Comparison of ENCODE assay signal across 25 cellular contexts in genomic region chr15:41323611-41324010, GRCh38. TPM values are rescaled to one million over a fixed set of nuclear protein-coding genes. Genes with fewer than 3 reads are reported as not detected.
DNase-seq lines count a peak whose midpoint lies in the region; ATAC-seq, FAIRE-seq and TF ChIP-seq lines count a peak whose summit lies in the region.
"Had no signal": no experiment of that assay in that cellular context is flagged by ENCODE, and none has a peak within 500 bp of the region (broad histone marks: within the 10 kb centered on the region; RNA-seq: fewer than 3 reads in every experiment).

No MANE protein-coding gene starts in this region.

- SMC1A ChIA-PET in GM12878 (lab: Charles Lee; ENCODE audit: uncharacterized antibody, unreplicated experiment): interaction anchor here (0.6 to 2.8 kb wide), 9 partner anchors 9 to 38 kb away, joined by 3 to 14 read pairs (median 4); partner anchors contain the start of genes NUSAP1 and OIP5

- peak; percentile 30 for ATAC-seq in activated CD8-positive, alpha-beta memory T cell treated with anti-CD3 and anti-CD28 coated beads, Interleukin-2, amount 10 ng/mL, durations not matched to agents 7 days and 5 days
- peak; percentile 88 for ATAC-seq in GM12878
- no peak for ATAC-seq in GM19467 (IDR thresholded peaks at IDR 0.05; ENCODE audit: unreplicated experiment)
- ATAC-seq: left ventricle myocardium superior; naive thymus-derived CD8-positive, alpha-beta T cell; PC-3; WTC11 had no signal

- TSS peak; percentile 9 for BruUV-seq in OCI-LY7 (replicated peaks; lab: Mats Ljungman, UMichigan)
- BruUV-seq in GM12878 (replicated peaks; lab: Mats Ljungman, UMichigan): no TSS peak

- H3K36me3 Mint-ChIP-seq in activated CD8-positive, alpha-beta memory T cell treated with anti-CD3 and anti-CD28 coated beads, Interleukin-2, amount 10 ng/mL, durations not matched to agents 7 days and 5 days: peaks cover 41% of the 10 kb centered on the region

- no peak overlapping the region for H3K4me3 Mint-ChIP-seq in activated CD8-positive, alpha-beta memory T cell treated with anti-CD3 and anti-CD28 coated beads, Interleukin-2, amount 10 ng/mL, durations not matched to agents 7 days and 5 days
- H3K4me3 Mint-ChIP-seq: mesothelial cell of epicardium; naive thymus-derived CD8-positive, alpha-beta T cell; WTC11 had no signal

- WGBS in GM12878 (ENCODE audit: insufficient coverage, insufficient replicate concordance, low lambda C conversion rate, missing lambda C conversion rate): 100% methylated on average over 1 of the region's 1 CpG

- DNase-seq in activated CD8-positive, alpha-beta memory T cell treated with anti-CD3 and anti-CD28 coated beads, Interleukin-2, amount 10 ng/mL, durations not matched to agents 7 days and 5 days: no peak
- DNase-seq in activated CD8-positive, alpha-beta memory T cell treated with anti-CD3 and anti-CD28 coated beads, Interleukin-2, amount 50 U/mL, for 4 hours: no peak
- DNase-seq in GM18507 (ENCODE audit: extremely low spot score, insufficient read length, low read depth) (no peak), OCI-LY7 (ENCODE audit: low spot score) (no peak), GM12878 (ENCODE audit: low read depth, low spot score) (no peak), NCI-H1694 treated with DMSO at 0.1 percent for 48 hours (lab: John Stamatoyannopoulos, UW) (no peak), NCI-H1048 (lab: John Stamatoyannopoulos, UW) (no peak)
- DNase-seq: ACHN; cerebellar nuclear complex; GDM1; HCEC 1CT; left ventricle myocardium superior; naive thymus-derived CD8-positive, alpha-beta T cell; NCI-H1105; NCI-H2029; NCI-H774; PC-3; SHP77; stimulated activated CD4-positive, alpha-beta T cell treated with anti-CD3 and anti-CD28 coated beads, Interleukin-1b, Interleukin-23, amount 100 ng/mL, for 48 hours had no signal

- intact Hi-C loops in OCI-LY7 (cut with micrococcal nuclease; ENCODE audit: unreplicated experiment) (no loop called here), GM12878 (cut with micrococcal nuclease; ENCODE audit: unreplicated experiment) (no loop called here)

- H2AFZ ChIP-seq in OCI-LY7 (ENCODE audit: low read length) (no peak overlapping the region), GM12878 (ENCODE audit: control insufficient read depth, low read depth, low read length) (no peak overlapping the region)

- CTCF ChIA-PET in activated CD8-positive, alpha-beta memory T cell treated with anti-CD3 and anti-CD28 coated beads, Interleukin-2, amount 10 ng/mL, durations not matched to agents 7 days and 5 days (lab: Charles Lee): interaction anchor here (0.7 to 0.8 kb wide), 2 partner anchors 8 to 29 kb away, joined by 3 read pairs; no protein-coding TSS in a partner anchor
- CTCF ChIA-PET in OCI-LY7 (lab: Charles Lee; ENCODE audit: unreplicated experiment) (no interaction called here), GM12878 (lab: Yijun Ruan, JAX) (interaction anchor here (0.8 to 2.8 kb wide), 6 partner anchors 9 to 177 kb away, joined by 3 to 15 read pairs (median 4); partner anchors contain the start of genes NUSAP1 and OIP5)

- no peak overlapping the region for H3K4me2 ChIP-seq in OCI-LY7 (ENCODE audit: low read length)
- peak overlapping the region; percentile 47; the same call in 1 of the 2 replicates for H3K4me2 ChIP-seq in GM12878 (ENCODE audit: control insufficient read depth, insufficient read depth)
- H3K4me2 ChIP-seq: BLaER1 had no signal

- H3K9ac ChIP-seq in GM12878 (ENCODE audit: control insufficient read depth, insufficient read depth, low read length): no peak overlapping the region
- H3K9ac ChIP-seq: BLaER1 had no signal

- TF ChIP-seq RAD21 in GM12878 (IDR thresholded peaks at IDR 0.05; ENCODE audit: insufficient read depth, low read depth, low read length): no peak

- no peaks in the 10 kb centered on the region for H3K9me2 ChIP-seq in OCI-LY7 (ENCODE audit: insufficient read depth, low read length)

- H3K4me1 Mint-ChIP-seq in activated CD8-positive, alpha-beta memory T cell treated with anti-CD3 and anti-CD28 coated beads, Interleukin-2, amount 10 ng/mL, durations not matched to agents 7 days and 5 days: peaks cover 16% of the 10 kb centered on the region
- H3K4me1 Mint-ChIP-seq: mesothelial cell of epicardium; naive thymus-derived CD8-positive, alpha-beta T cell; WTC11 had no signal

- H3K9me3 ChIP-seq in OCI-LY7 (ENCODE audit: low read length) (no peaks in the 10 kb centered on the region), GM12878 (replicated peaks; ENCODE audit: control insufficient read depth, insufficient read depth, low read length) (no peaks in the 10 kb centered on the region)

- FAIRE-seq in GM18507 (lab: Jason Lieb, UNC) (peak; percentile 68), GM12878 (lab: Jason Lieb, UNC) (peak; percentile 96)
- FAIRE-seq: islet of Langerhans had no signal

- H3K27me3 ChIP-seq in GM12878 (replicated peaks in 1 of 2; ENCODE audit: control insufficient read depth in 2 of 2, insufficient read depth in 2 of 2, low read length in 1 of 2): no peaks in the 10 kb centered on the region
- H3K27me3 ChIP-seq: BLaER1 had no signal

- H3K36me3 ChIP-seq in OCI-LY7 (ENCODE audit: insufficient read depth, low read length) (peaks cover 70% of the 10 kb centered on the region), GM12878 (ENCODE audit: control insufficient read depth in 2 of 2, insufficient read depth in 2 of 2, low read length in 1 of 2) (no peaks in the 10 kb centered on the region; a peak in 1 of 4 replicates)

- POLR2A ChIA-PET in OCI-LY7 (lab: Charles Lee): interaction anchor here (0.8 to 1.2 kb wide), 2 partner anchors 13 kb away, joined by 4 to 9 read pairs; no protein-coding TSS in a partner anchor
- POLR2A ChIA-PET in GM12878 (lab: Charles Lee): interaction anchor here (0.6 to 2.3 kb wide), 6 partner anchors 9 to 211 kb away, joined by 3 to 11 read pairs (median 5); partner anchors contain the start of genes NUSAP1 and OIP5

- H3K27ac Mint-ChIP-seq in activated CD8-positive, alpha-beta memory T cell treated with anti-CD3 and anti-CD28 coated beads, Interleukin-2, amount 10 ng/mL, durations not matched to agents 7 days and 5 days: peak overlapping the region; percentile 14
- H3K27ac Mint-ChIP-seq: mesothelial cell of epicardium, WTC11 had no signal

- TF ChIP-seq EP300 in GM12878 (IDR thresholded peaks at IDR 0.05; ENCODE audit: borderline replicate concordance in 1 of 2, control insufficient read depth in 1 of 2, low read depth in 2 of 2, low read length in 2 of 2): no peak

- TF ChIP-seq CTCF in OCI-LY7 (conservative IDR thresholded peaks at IDR 0.05; ENCODE audit: low read length) (no peak), GM12878 (IDR thresholded peaks at IDR 0.05 in 2 of 3, conservative IDR thresholded peaks at IDR 0.05 in 1 of 3; ENCODE audit: control insufficient read depth in 2 of 3, extremely low read depth in 1 of 3, insufficient read depth in 1 of 3, low read depth in 3 of 3, low read length in 3 of 3) (no peak)

- H3K27me3 Mint-ChIP-seq in activated CD8-positive, alpha-beta memory T cell treated with anti-CD3 and anti-CD28 coated beads, Interleukin-2, amount 10 ng/mL, durations not matched to agents 7 days and 5 days: no peaks in the 10 kb centered on the region
- H3K27me3 Mint-ChIP-seq: naive thymus-derived CD8-positive, alpha-beta T cell had no signal

- in situ Hi-C loops in GM12878 (cut with MboI): no loop called here

- H3K9me3 Mint-ChIP-seq in activated CD8-positive, alpha-beta memory T cell treated with anti-CD3 and anti-CD28 coated beads, Interleukin-2, amount 10 ng/mL, durations not matched to agents 7 days and 5 days (ENCODE audit: low read depth): no peaks in the 10 kb centered on the region
- H3K9me3 Mint-ChIP-seq: mesothelial cell of epicardium, WTC11 had no signal

- RAD21 ChIA-PET in GM12878 (lab: Charles Lee; ENCODE audit: unreplicated experiment): interaction anchor here (0.6 to 2.0 kb wide), 5 partner anchors 9 to 280 kb away, joined by 3 to 11 read pairs (median 3); partner anchors contain the start of genes CHP1, NUSAP1 and OIP5

- no peaks in the 10 kb centered on the region for H3K79me2 ChIP-seq in OCI-LY7 (ENCODE audit: insufficient read depth, low read depth, low read length)
- H3K79me2 ChIP-seq in GM12878 (ENCODE audit: control insufficient read depth, insufficient read depth, low read length): no peaks in the 10 kb centered on the region

- no peak overlapping the region for H3K27ac ChIP-seq in OCI-LY7 (ENCODE audit: low read depth, low read length, poor library complexity, severe bottlenecking)
- no peak overlapping the region for H3K27ac ChIP-seq in GM12878 (ENCODE audit: control insufficient read depth, insufficient read depth)
- H3K27ac ChIP-seq: BLaER1, skin epidermis had no signal

- no peaks in the 10 kb centered on the region for H4K20me1 ChIP-seq in OCI-LY7 (ENCODE audit: insufficient read depth, low read length)
- no peaks in the 10 kb centered on the region for H4K20me1 ChIP-seq in GM12878 (ENCODE audit: control insufficient read depth, insufficient read depth)
- H4K20me1 ChIP-seq: BLaER1 had no signal

- no peak for TF ChIP-seq POLR2A in GM12878 (IDR thresholded peaks at IDR 0.05; ENCODE audit: low read depth, low read length)

- no peak overlapping the region for H3K4me3 ChIP-seq in OCI-LY7 (ENCODE audit: low read depth, low read length, poor library complexity, severe bottlenecking)
- H3K4me3 ChIP-seq in GM12878: no peak overlapping the region
- H3K4me3 ChIP-seq: BLaER1, skin epidermis had no signal

- H3K4me1 ChIP-seq in OCI-LY7 (ENCODE audit: insufficient read depth, low read length, poor library complexity, severe bottlenecking): no peaks in the 10 kb centered on the region
- peaks cover 3% of the 10 kb centered on the region; the same call in 1 of the 2 replicates for H3K4me1 ChIP-seq in GM12878 (ENCODE audit: control insufficient read depth, insufficient read depth, low read length)
- H3K4me1 ChIP-seq: BLaER1 had no signal

RNA-seq across cellular contexts. Expression of gene OIP5, which starts 8.8 kb away (rescaled TPM):
- 10 to 100 TPM; 21.1 to 21.2 TPM for total RNA-seq in activated CD8-positive, alpha-beta memory T cell treated with anti-CD3 and anti-CD28 coated beads, Interleukin-2, amount 10 ng/mL, durations not matched to agents 7 days and 5 days
- 29.4 and 42.5 TPM in 2 replicates for total RNA-seq in OCI-LY7 (2014; rRNA removed; shearing (Covaris generic))
- total RNA-seq in OCI-LY7 (2022): 28.4 and 29.9 TPM in 2 replicates
- 5.9 and 6.1 TPM in 2 replicates for total RNA-seq in GM12878 (2013; cell fraction: nucleolus; rRNA removed)
- total RNA-seq in GM12878 (2014; rRNA removed): 26.8 and 28.7 TPM in 2 replicates
- 15.5 and 17.3 TPM in 2 replicates for total RNA-seq in GM12878 (2014; rRNA removed; fragmentation: Illumina TruSeq; extraction: Trizol)
- total RNA-seq in GM12878 (2021): 19.0 and 19.6 TPM in 2 replicates
- 9.4 TPM for polyA plus RNA-seq in GM12878 (2011; ENCODE audit: low read depth)
- polyA plus RNA-seq in GM12878 (2011; rRNA removed): 28.6 and 39.4 TPM in 2 replicates
- 17.9 and 24.0 TPM in 2 replicates for polyA plus RNA-seq in GM12878 (2011; cell fraction: cytosol; rRNA removed)
- polyA plus RNA-seq in GM12878 (2011; cell fraction: nucleus; rRNA removed): 16.3 and 18.0 TPM in 2 replicates
- polyA plus RNA-seq in GM12878 (2012): 6.2 and 12.1 TPM in 2 replicates
- 8.3 and 9.8 TPM in 2 replicates for polyA plus RNA-seq in GM12878 (2014; fragmentation: Illumina TruSeq; extraction: Trizol)
- polyA plus RNA-seq in GM12878 (2014; fragmentation: Nextera tagmentation; extraction: Ambion mirVana): 10 to 100 TPM in 1 of 2 experiments, 1 to 10 TPM in 1; 4.8 to 13.0 TPM
- polyA plus RNA-seq in GM12878 (2014; rRNA removed): 18.7 and 24.5 TPM in 2 replicates
- 10 to 100 TPM; 61.4 TPM for polyA plus RNA-seq in GM12878 (2016; fragmentation: Nextera tagmentation; extraction: Ambion mirVana)
- polyA minus RNA-seq in GM12878 (2011; rRNA and poly(A)+ RNA removed): 6.7 and 8.2 TPM in 2 replicates
- 5.5 and 10.8 TPM in 2 replicates for polyA minus RNA-seq in GM12878 (2011; cell fraction: cytosol; rRNA and poly(A)+ RNA removed)
- 5.6 and 7.8 TPM in 2 replicates for polyA minus RNA-seq in GM12878 (2011; cell fraction: nucleus; rRNA and poly(A)+ RNA removed)
- total RNA-seq: left ventricle myocardium superior had no signal

RNA-seq across cellular contexts. Expression of gene NUSAP1, which starts 9.1 kb away (rescaled TPM):
- 100 to 1,000 TPM; 234 to 334 TPM for total RNA-seq in activated CD8-positive, alpha-beta memory T cell treated with anti-CD3 and anti-CD28 coated beads, Interleukin-2, amount 10 ng/mL, durations not matched to agents 7 days and 5 days
- total RNA-seq in OCI-LY7 (2014; rRNA removed; shearing (Covaris generic)): 411 and 470 TPM in 2 replicates
- 293 and 317 TPM in 2 replicates for total RNA-seq in OCI-LY7 (2022)
- 172 and 179 TPM in 2 replicates for total RNA-seq in GM12878 (2013; cell fraction: nucleolus; rRNA removed)
- 158 and 182 TPM in 2 replicates for total RNA-seq in GM12878 (2014; rRNA removed)
- total RNA-seq in GM12878 (2014; rRNA removed; fragmentation: Illumina TruSeq; extraction: Trizol): 291 and 299 TPM in 2 replicates
- total RNA-seq in GM12878 (2021): 172 and 174 TPM in 2 replicates
- polyA plus RNA-seq in GM12878 (2011; ENCODE audit: low read depth): 149 TPM
- polyA plus RNA-seq in GM12878 (2011; rRNA removed): 227 and 284 TPM in 2 replicates
- polyA plus RNA-seq in GM12878 (2011; cell fraction: cytosol; rRNA removed): 175 and 189 TPM in 2 replicates
- polyA plus RNA-seq in GM12878 (2011; cell fraction: nucleus; rRNA removed): 186 and 214 TPM in 2 replicates
- polyA plus RNA-seq in GM12878 (2012): 83.4 and 102 TPM in 2 replicates
- 269 and 367 TPM in 2 replicates for polyA plus RNA-seq in GM12878 (2014; fragmentation: Illumina TruSeq; extraction: Trizol)
- polyA plus RNA-seq in GM12878 (2014; fragmentation: Nextera tagmentation; extraction: Ambion mirVana): 100 to 1,000 TPM; 228 to 231 TPM
- polyA plus RNA-seq in GM12878 (2014; rRNA removed): 208 and 252 TPM in 2 replicates
- polyA plus RNA-seq in GM12878 (2016; fragmentation: Nextera tagmentation; extraction: Ambion mirVana): 100 to 1,000 TPM; 310 to 315 TPM
- polyA minus RNA-seq in GM12878 (2011; rRNA and poly(A)+ RNA removed): 134 and 136 TPM in 2 replicates
- 60.9 and 82.7 TPM in 2 replicates for polyA minus RNA-seq in GM12878 (2011; cell fraction: cytosol; rRNA and poly(A)+ RNA removed)
- polyA minus RNA-seq in GM12878 (2011; cell fraction: nucleus; rRNA and poly(A)+ RNA removed): 103 and 142 TPM in 2 replicates
